In the genomic region with DNA sequence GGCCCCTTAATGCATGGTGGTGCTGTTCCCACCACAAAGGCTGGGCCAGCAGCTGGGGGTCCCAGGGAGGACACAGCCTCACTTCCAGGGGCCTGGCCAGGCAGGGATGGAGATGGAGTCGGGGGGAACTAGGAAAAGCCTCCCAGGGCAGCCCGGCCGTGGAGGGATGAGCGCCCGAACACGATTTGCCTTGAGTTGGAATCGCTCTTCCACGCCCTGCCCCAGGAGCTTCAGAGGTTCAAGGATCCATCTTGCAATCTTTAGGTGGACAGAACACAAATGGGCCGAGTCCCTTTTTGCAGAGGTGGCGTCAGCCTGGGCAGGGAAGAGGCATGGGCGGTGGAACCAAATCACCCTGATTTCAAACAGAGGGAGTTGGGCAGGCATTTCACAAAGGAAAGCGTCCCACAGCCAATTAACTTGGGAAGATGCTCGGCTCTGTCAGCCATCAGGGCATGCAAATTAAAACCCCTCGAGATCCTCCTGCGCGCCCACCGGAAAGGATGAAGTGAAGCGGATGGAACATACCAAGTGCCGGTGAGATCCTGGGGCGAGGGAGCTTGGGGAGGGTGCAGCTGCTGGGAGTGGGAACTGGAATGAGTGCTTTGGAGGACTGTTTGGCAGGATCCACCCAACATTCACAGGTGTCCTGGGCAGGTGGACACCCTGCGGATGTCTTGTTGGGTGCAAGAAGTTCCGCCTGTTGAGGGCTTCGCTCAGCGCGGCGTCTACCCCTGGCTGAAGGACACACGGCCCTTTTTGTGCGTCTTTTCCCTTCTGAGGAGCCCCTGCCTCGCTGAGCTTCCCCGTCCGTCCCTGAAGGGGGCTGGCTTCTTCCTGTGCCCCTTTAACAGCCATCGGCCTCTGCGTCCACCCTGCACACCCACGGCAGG, we compare ENCODE assay signal across 20 cellular contexts.
DNase-seq lines count a peak whose midpoint lies in the region; TF ChIP-seq lines count a peak whose summit lies in the region.
"Had no signal": no experiment of that assay in that cellular context is flagged by ENCODE, and none has a peak within 500 bp of the region (broad histone marks: within the 10 kb centered on the region; RNA-seq: fewer than 3 reads in every experiment).

No MANE protein-coding gene starts in this region.

- TF ChIP-seq CTCF in prostate gland (IDR thresholded peaks at IDR 0.05): no peak
- TF ChIP-seq CTCF in tibial nerve (IDR thresholded peaks at IDR 0.05): no peak

- H3K9me3 ChIP-seq in prostate gland: no peaks in the 10 kb centered on the region
- H3K9me3 ChIP-seq in tibial nerve: no peaks in the 10 kb centered on the region
- H3K9me3 ChIP-seq: MG63 had no signal

- H3K4me1 ChIP-seq in prostate gland (replicated peaks) (peaks cover 5% of the 10 kb centered on the region), tibial nerve (peaks cover 0 to 16% (median 6%) of the 10 kb centered on the region in 4 donors)

- H3K36me3 ChIP-seq in prostate gland: no peaks in the 10 kb centered on the region
- H3K36me3 ChIP-seq in tibial nerve: no peaks in the 10 kb centered on the region
- H3K36me3 ChIP-seq: MG63 had no signal

- H3K27ac ChIP-seq in prostate gland (no peak overlapping the region), tibial nerve (no peak overlapping the region)
- H3K27ac ChIP-seq: HL-60 had no signal

- 96% methylated on average over 34 of the region's 34 CpGs for WGBS in prostate gland
- WGBS in tibial nerve, 2 donors: 92 to 94% methylated on average over 34 of the region's 34 CpGs

- intact Hi-C loops in prostate gland (cut with DNase I): no loop called here

- H3K27me3 ChIP-seq in prostate gland (replicated peaks; ENCODE audit: insufficient read depth): no peaks in the 10 kb centered on the region
- no peaks in the 10 kb centered on the region for H3K27me3 ChIP-seq in tibial nerve
- H3K27me3 ChIP-seq: MG63 had no signal

- H3K4me3 ChIP-seq in prostate gland: no peak overlapping the region
- no peak overlapping the region for H3K4me3 ChIP-seq in tibial nerve
- H3K4me3 ChIP-seq: K562, MG63 had no signal

- DNase-seq in activated effector memory CD4-positive, alpha-beta T cell treated with anti-CD3 and anti-CD28 coated beads, Interleukin-2, amount 50 U/mL, for 16 hours: peak; percentile 56
- DNase-seq in activated effector memory CD4-positive, alpha-beta T cell treated with Interleukin-2 at 50 U/mL for 16 hours: no peak
- DNase-seq in mesenteric fat pad (ENCODE audit: low spot score) (peak; percentile 81), retina (peak; percentile 46), prostate gland (ENCODE audit: low spot score) (no peak), tibial nerve (ENCODE audit: low spot score in 2 of 2) (no peak), kidney tubule cell (ENCODE audit: low spot score) (no peak)
- DNase-seq: AML-193, EL, GF-D8, HFFc6, MG63, NCI-H1417, NCI-H1694 treated with DMSO at 0.1 percent for 48 hours, NCI-H2081 treated with DMSO at 0.1 percent for 48 hours, NCI-H446, NCI-H526, OCI-M1 had no signal

- TF ChIP-seq POLR2A in prostate gland (IDR thresholded peaks at IDR 0.05): no peak
- TF ChIP-seq POLR2A in tibial nerve (IDR thresholded peaks at IDR 0.05): no peak

- no peak for TF ChIP-seq EP300 in tibial nerve (IDR thresholded peaks at IDR 0.05)

Comparison
In these comparisons a context has a peak if more than half of its experiments do, and no peak if none do; other contexts are left out.
1. DNase-seq: peak in activated effector memory CD4-positive, alpha-beta T cell treated with anti-CD3 and anti-CD28 coated beads, Interleukin-2, amount 50 U/mL, for 16 hours (single experiment), mesenteric fat pad (single experiment) and retina (single experiment); none in activated effector memory CD4-positive, alpha-beta T cell treated with Interleukin-2 at 50 U/mL for 16 hours (single experiment), prostate gland (single experiment), tibial nerve (0 of 2) and kidney tubule cell (single experiment).